In genomic region chr2:156398176-156398575, GRCh38 we compare ENCODE assay signal across 17 cellular contexts. TPM values are rescaled to one million over a fixed set of nuclear protein-coding genes. Genes with fewer than 3 reads are reported as not detected.
DNase-seq lines count a peak whose midpoint lies in the region; ATAC-seq, FAIRE-seq and TF ChIP-seq lines count a peak whose summit lies in the region.
"Had no signal": no experiment of that assay in that cellular context is flagged by ENCODE, and none has a peak within 500 bp of the region (broad histone marks: within the 10 kb centered on the region; RNA-seq: fewer than 3 reads in every experiment).

No MANE protein-coding gene starts in this region.

- no peaks in the 10 kb centered on the region for H3K27me3 Mint-ChIP-seq in activated naive CD8-positive, alpha-beta T cell treated with anti-CD3 and anti-CD28 coated beads, Interleukin-2, amount 10 ng/mL, durations not matched to agents 7 days and 5 days
- H3K27me3 Mint-ChIP-seq in activated naive CD8-positive, alpha-beta T cell treated with anti-CD3 and anti-CD28 coated beads for 36 hours: peaks cover 13% of the 10 kb centered on the region
- peaks cover 6% of the 10 kb centered on the region for H3K27me3 Mint-ChIP-seq in T-helper 2 cell treated with Interferon-gamma antibody and Interleukin-4, amounts not matched to agents 5 μg/mL and 100 μg/mL, for 36 hours (ENCODE audit: low read depth)
- H3K27me3 Mint-ChIP-seq in activated T-cell treated with anti-CD3 and anti-CD28 coated beads, Interleukin-2, amount 50 U/mL, for 24 hours: peaks cover 4% of the 10 kb centered on the region

- no peaks in the 10 kb centered on the region for H3K9me3 Mint-ChIP-seq in activated naive CD8-positive, alpha-beta T cell treated with anti-CD3 and anti-CD28 coated beads, Interleukin-2, amount 10 ng/mL, durations not matched to agents 7 days and 5 days
- no peaks in the 10 kb centered on the region for H3K9me3 Mint-ChIP-seq in activated naive CD8-positive, alpha-beta T cell treated with anti-CD3 and anti-CD28 coated beads for 36 hours
- no peaks in the 10 kb centered on the region for H3K9me3 Mint-ChIP-seq in T-helper 2 cell treated with Interferon-gamma antibody and Interleukin-4, amounts not matched to agents 5 μg/mL and 100 μg/mL, for 36 hours
- H3K9me3 Mint-ChIP-seq in activated T-cell treated with anti-CD3 and anti-CD28 coated beads, Interleukin-2, amount 50 U/mL, for 24 hours: peaks cover 3% of the 10 kb centered on the region

- POLR2A ChIA-PET in activated naive CD8-positive, alpha-beta T cell treated with anti-CD3 and anti-CD28 coated beads, Interleukin-2, amount 10 ng/mL, durations not matched to agents 7 days and 5 days (lab: Charles Lee): no interaction called here

- H3K27ac ChIP-seq in dorsolateral prefrontal cortex: peak overlapping the region in 7 of 59 donors; percentile 3 to 99 (median 98)
- H3K27ac ChIP-seq: C4-2B, HL-60, SJSA1 had no signal

- ATAC-seq in activated naive CD8-positive, alpha-beta T cell treated with anti-CD3 and anti-CD28 coated beads, Interleukin-2, amount 10 ng/mL, durations not matched to agents 7 days and 5 days (ENCODE audit: low read depth): no peak
- ATAC-seq: K562 had no signal

- H3K4me1 Mint-ChIP-seq in activated naive CD8-positive, alpha-beta T cell treated with anti-CD3 and anti-CD28 coated beads, Interleukin-2, amount 10 ng/mL, durations not matched to agents 7 days and 5 days: peaks cover 30% of the 10 kb centered on the region
- H3K4me1 Mint-ChIP-seq in activated naive CD8-positive, alpha-beta T cell treated with anti-CD3 and anti-CD28 coated beads for 36 hours: peaks cover 38% of the 10 kb centered on the region
- peaks cover 31% of the 10 kb centered on the region for H3K4me1 Mint-ChIP-seq in T-helper 2 cell treated with Interferon-gamma antibody and Interleukin-4, amounts not matched to agents 5 μg/mL and 100 μg/mL, for 36 hours (ENCODE audit: low read depth)
- peaks cover 36% of the 10 kb centered on the region for H3K4me1 Mint-ChIP-seq in activated T-cell treated with anti-CD3 and anti-CD28 coated beads, Interleukin-2, amount 50 U/mL, for 24 hours (ENCODE audit: low read depth)

- FAIRE-seq in GM12891 (lab: Jason Lieb, UNC) (peak; percentile 59), urothelium cell line (lab: Jason Lieb, UNC) (peak; percentile 63)
- FAIRE-seq: K562 had no signal

- H3K27me3 ChIP-seq in dorsolateral prefrontal cortex: no peaks in the 10 kb centered on the region
- H3K27me3 ChIP-seq: SJSA1 had no signal

- no peak for TF ChIP-seq CTCF in dorsolateral prefrontal cortex (IDR thresholded peaks at IDR 0.05 in 54 of 56, conservative IDR thresholded peaks at IDR 0.05 in 2 of 56; ENCODE audit: low read depth in 1 of 56, partially characterized antibody in 56 of 56)

- peak overlapping the region; percentile 28 for H3K27ac Mint-ChIP-seq in activated naive CD8-positive, alpha-beta T cell treated with anti-CD3 and anti-CD28 coated beads, Interleukin-2, amount 10 ng/mL, durations not matched to agents 7 days and 5 days
- H3K27ac Mint-ChIP-seq in activated naive CD8-positive, alpha-beta T cell treated with anti-CD3 and anti-CD28 coated beads for 36 hours: no peak overlapping the region
- peak overlapping the region; percentile 15 for H3K27ac Mint-ChIP-seq in T-helper 2 cell treated with Interferon-gamma antibody and Interleukin-4, amounts not matched to agents 5 μg/mL and 100 μg/mL, for 36 hours
- no peak overlapping the region for H3K27ac Mint-ChIP-seq in activated T-cell treated with anti-CD3 and anti-CD28 coated beads, Interleukin-2, amount 50 U/mL, for 24 hours
- H3K27ac Mint-ChIP-seq: H9 had no signal

- TF ChIP-seq POLR2A in GM12891 (IDR thresholded peaks at IDR 0.05; ENCODE audit: low read depth, low read length): no peak

- intact Hi-C loops in dorsolateral prefrontal cortex (cut with DNase I): no loop called here

- no peak for DNase-seq in activated naive CD8-positive, alpha-beta T cell treated with anti-CD3 and anti-CD28 coated beads, Interleukin-2, amount 10 ng/mL, durations not matched to agents 7 days and 5 days
- no peak for DNase-seq in activated naive CD8-positive, alpha-beta T cell treated with anti-CD3 and anti-CD28 coated beads for 36 hours
- DNase-seq in GM12891 (ENCODE audit: insufficient read length, low spot score): no peak
- no peak for DNase-seq in T-helper 2 cell treated with Interferon-gamma antibody and Interleukin-4, amounts not matched to agents 5 μg/mL and 100 μg/mL, for 36 hours (ENCODE audit: low spot score)
- no peak for DNase-seq in urothelium cell line (ENCODE audit: low spot score)
- DNase-seq in dorsolateral prefrontal cortex: no peak
- DNase-seq in activated T-cell treated with anti-CD3 and anti-CD28 coated beads, Interleukin-2, amount 50 U/mL, for 24 hours: no peak
- DNase-seq: H9; MV-4-11; NCI-H1417 treated with DMSO at 0.1 percent for 48 hours; NCI-H1930; NCI-H526 treated with DMSO at 0.1 percent for 48 hours; NK-92 treated with Interleukin-12 subunit alpha and Interleukin-12 subunit beta, amount 100 ng/mL, for 24 hours had no signal

- H3K36me3 Mint-ChIP-seq in activated naive CD8-positive, alpha-beta T cell treated with anti-CD3 and anti-CD28 coated beads, Interleukin-2, amount 10 ng/mL, durations not matched to agents 7 days and 5 days: no peaks in the 10 kb centered on the region
- H3K36me3 Mint-ChIP-seq in activated naive CD8-positive, alpha-beta T cell treated with anti-CD3 and anti-CD28 coated beads for 36 hours: no peaks in the 10 kb centered on the region
- H3K36me3 Mint-ChIP-seq in T-helper 2 cell treated with Interferon-gamma antibody and Interleukin-4, amounts not matched to agents 5 μg/mL and 100 μg/mL, for 36 hours (ENCODE audit: low read depth): no peaks in the 10 kb centered on the region
- no peaks in the 10 kb centered on the region for H3K36me3 Mint-ChIP-seq in activated T-cell treated with anti-CD3 and anti-CD28 coated beads, Interleukin-2, amount 50 U/mL, for 24 hours (ENCODE audit: low read depth)

- no peak overlapping the region for H3K4me3 Mint-ChIP-seq in activated naive CD8-positive, alpha-beta T cell treated with anti-CD3 and anti-CD28 coated beads, Interleukin-2, amount 10 ng/mL, durations not matched to agents 7 days and 5 days
- no peak overlapping the region for H3K4me3 Mint-ChIP-seq in activated naive CD8-positive, alpha-beta T cell treated with anti-CD3 and anti-CD28 coated beads for 36 hours
- no peak overlapping the region for H3K4me3 Mint-ChIP-seq in T-helper 2 cell treated with Interferon-gamma antibody and Interleukin-4, amounts not matched to agents 5 μg/mL and 100 μg/mL, for 36 hours
- H3K4me3 Mint-ChIP-seq in activated T-cell treated with anti-CD3 and anti-CD28 coated beads, Interleukin-2, amount 50 U/mL, for 24 hours: no peak overlapping the region

- H3K4me3 ChIP-seq in dorsolateral prefrontal cortex: no peak overlapping the region
- H3K4me3 ChIP-seq: K562, SJSA1 had no signal

TF ChIP-seq in GM12891, 5 proteins besides CTCF, POLR2A, EP300 and RAD21:
- TF ChIP-seq POLR2AphosphoS5 (IDR thresholded peaks at IDR 0.05; ENCODE audit: low read depth, low read length): no peak
- no peak for TF ChIP-seq TAF1 (IDR thresholded peaks at IDR 0.05; ENCODE audit: low read depth, low read length)
- no peak for TF ChIP-seq PAX5 (IDR thresholded peaks at IDR 0.05; ENCODE audit: insufficient read depth, low read length, severe bottlenecking)
- TF ChIP-seq SPI1 (IDR thresholded peaks at IDR 0.05; ENCODE audit: low read depth, low read length): no peak
- TF ChIP-seq POU2F2 (IDR thresholded peaks at IDR 0.05; ENCODE audit: low read depth, low read length): no peak

RNA-seq across cellular contexts. Expression of gene GPD2, which starts 38.0 kb away (rescaled TPM):
- 10 to 100 TPM; 16.8 to 19.8 TPM for total RNA-seq in activated naive CD8-positive, alpha-beta T cell treated with anti-CD3 and anti-CD28 coated beads, Interleukin-2, amount 10 ng/mL, durations not matched to agents 7 days and 5 days
- 10 to 100 TPM; 41.2 to 46.2 TPM for total RNA-seq in activated naive CD8-positive, alpha-beta T cell treated with anti-CD3 and anti-CD28 coated beads for 36 hours
- polyA plus RNA-seq in GM12891 (2012; ENCODE audit: low read depth, missing spikeins): 11.6 TPM
- total RNA-seq in dorsolateral prefrontal cortex: 10 to 100 TPM; 31.2 to 87.8 (median 46.5) TPM

Comparison
In these comparisons a context has a peak if more than half of its experiments do, and no peak if none do; other contexts are left out.
1. H3K27ac Mint-ChIP-seq: peak in activated naive CD8-positive, alpha-beta T cell treated with anti-CD3 and anti-CD28 coated beads, Interleukin-2, amount 10 ng/mL, durations not matched to agents 7 days and 5 days (single experiment) and T-helper 2 cell treated with Interferon-gamma antibody and Interleukin-4, amounts not matched to agents 5 μg/mL and 100 μg/mL, for 36 hours (single experiment); none in activated naive CD8-positive, alpha-beta T cell treated with anti-CD3 and anti-CD28 coated beads for 36 hours (single experiment) and activated T-cell treated with anti-CD3 and anti-CD28 coated beads, Interleukin-2, amount 50 U/mL, for 24 hours (single experiment).